Comparison of ENCODE assay signal across 14 cellular contexts in genomic region chr22:44139773-44140172, GRCh38. TPM values are rescaled to one million over a fixed set of nuclear protein-coding genes. Genes with fewer than 3 reads are reported as not detected.
"Had no signal": no experiment of that assay in that cellular context is flagged by ENCODE, and none has a peak within 500 bp of the region (broad histone marks: within the 10 kb centered on the region; RNA-seq: fewer than 3 reads in every experiment).

No MANE protein-coding gene starts in this region.

- ATAC-seq: activated CD4-positive, CD25-positive, alpha-beta regulatory T cell treated with anti-CD3 and anti-CD28 coated beads, Interleukin-2, amount 50 U/mL, for 24 hours; activated CD8-positive, alpha-beta memory T cell treated with anti-CD3 and anti-CD28 coated beads, Interleukin-2, amount 10 ng/mL, durations not matched to agents 7 days and 5 days; activated naive CD4-positive, alpha-beta T cell treated with anti-CD3 and anti-CD28 coated beads, Interleukin-2, amount 50 U/mL, for 72 hours; left lobe of liver had no signal

- H3K27me3 ChIP-seq: esophagus squamous epithelium had no signal

- H3K27ac ChIP-seq: esophagus squamous epithelium had no signal

- DNase-seq: activated CD4-positive, alpha-beta T cell treated with anti-CD3 and anti-CD28 coated beads, Interleukin-2, amount 50 U/mL, for 48 hours; activated CD8-positive, alpha-beta memory T cell treated with anti-CD3 and anti-CD28 coated beads, Interleukin-2, amount 10 ng/mL, durations not matched to agents 7 days and 5 days; activated effector memory CD4-positive, alpha-beta T cell treated with Interleukin-2 at 50 U/mL for 16 hours; activated T-cell treated with anti-CD3 and anti-CD28 coated beads, Interleukin-2, amount 50 U/mL, for 24 hours; amygdala; esophagus squamous epithelium; foreskin fibroblast; mesendoderm; stimulated activated CD4-positive, alpha-beta T cell treated with anti-CD3 and anti-CD28 coated beads, Interleukin-12 subunit alpha, Interleukin-12 subunit beta, amount 100 ng/mL, for 4 hours; stimulated activated naive CD4-positive, alpha-beta T cell had no signal

- H3K4me3 ChIP-seq: esophagus squamous epithelium had no signal

RNA-seq across cellular contexts. Expression of gene PARVG, which starts 41.0 kb away (rescaled TPM):
- total RNA-seq: pulmonary artery endothelial cell had no signal
